ENCODE assay signal across 35 cellular contexts in genomic region chr16:4558026-4558425, GRCh38. TPM values are rescaled to one million over a fixed set of nuclear protein-coding genes. Genes with fewer than 3 reads are reported as not detected.
"Had no signal": no experiment of that assay in that cellular context is flagged by ENCODE, and none has a peak within 500 bp of the region (broad histone marks: within the 10 kb centered on the region; RNA-seq: fewer than 3 reads in every experiment).

No MANE protein-coding gene starts in this region.

- H3K27me3 ChIP-seq: adrenal gland, Peyer's patch had no signal

- H3K27ac Mint-ChIP-seq: activated B cell treated with CpG ODN at 0.5 μM for 24 hours; activated CD4-positive, alpha-beta memory T cell treated with anti-CD3 and anti-CD28 coated beads for 36 hours; activated naive CD4-positive, alpha-beta T cell treated with anti-CD3 and anti-CD28 coated beads for 36 hours; activated naive CD4-positive, alpha-beta T cell treated with anti-CD3 and anti-CD28 coated beads, Interleukin-2, amount 50 U/mL, for 72 hours; activated T-helper 1 cell treated with anti-CD3 and anti-CD28 coated beads, Interleukin-12 subunit alpha, Interleukin-12 subunit beta, Interleukin-2, Interleukin-4 antibody, amounts not matched to agents 30 ng/mL and 10 ng/mL and 1 ng/mL, durations not matched to agents 14 hours and 24 hours and 36 hours had no signal

- DNase-seq: activated B cell treated with CpG ODN at 0.5 μM for 24 hours; activated CD4-positive, alpha-beta memory T cell treated with anti-CD3 and anti-CD28 coated beads for 36 hours; activated CD4-positive, alpha-beta T cell treated with anti-CD3 and anti-CD28 coated beads for 4 hours; activated CD4-positive, alpha-beta T cell treated with anti-CD3 and anti-CD28 coated beads, Interleukin-2, amount 50 U/mL, for 1 hour; activated CD4-positive, CD25-positive, alpha-beta regulatory T cell treated with anti-CD3 and anti-CD28 coated beads, Interleukin-2, amount 50 U/mL, for 72 hours; activated CD8-positive, alpha-beta memory T cell treated with anti-CD3 and anti-CD28 coated beads, Interleukin-2, amount 50 U/mL, for 4 hours; activated gamma-delta T cell treated with Interleukin-2 at 50 U/mL for 16 hours; activated naive CD4-positive, alpha-beta T cell treated with anti-CD3 and anti-CD28 coated beads for 36 hours; activated T-cell treated with anti-CD3 and anti-CD28 coated beads for 4 hours; activated T-cell treated with anti-CD3 and anti-CD28 coated beads, Interleukin-2, amount 50 U/mL, for 4 hours; adrenal gland; caudate nucleus; cerebellar nuclear complex; NCI-H1105; NCI-H1417 treated with DMSO at 0.1 percent for 48 hours; NCI-H187 treated with DMSO at 0.1 percent for 48 hours; NCI-H2081 treated with DMSO at 0.1 percent for 48 hours; NCI-H226; NCI-H446 treated with DMSO at 0.1 percent for 48 hours; NCI-H524; NCI-H69; NCI-H82; Peyer's patch; RPMI8226; SIG-M5; SW 1271; T-helper 1 cell; T-helper 2 cell; T-helper 9 cell had no signal

- H3K4me3 ChIP-seq: adrenal gland, Peyer's patch had no signal

- H3K4me1 ChIP-seq: adrenal gland, Peyer's patch had no signal

- ATAC-seq: activated naive CD4-positive, alpha-beta T cell treated with anti-CD3 and anti-CD28 coated beads, Interleukin-2, amount 50 U/mL, for 72 hours; activated T-cell treated with anti-CD3 and anti-CD28 coated beads, Interleukin-2, amount 50 U/mL, for 4 hours had no signal

- H3K9me3 ChIP-seq: adrenal gland, Peyer's patch had no signal

- H3K4me1 Mint-ChIP-seq: activated B cell treated with CpG ODN at 0.5 μM for 24 hours had no signal

- H3K27me3 Mint-ChIP-seq: activated CD4-positive, alpha-beta memory T cell treated with anti-CD3 and anti-CD28 coated beads for 36 hours; brain had no signal

- H3K36me3 Mint-ChIP-seq: activated CD4-positive, alpha-beta memory T cell treated with anti-CD3 and anti-CD28 coated beads for 36 hours; activated naive CD4-positive, alpha-beta T cell treated with anti-CD3 and anti-CD28 coated beads, Interleukin-2, amount 50 U/mL, for 72 hours; brain had no signal

- H3K4me3 Mint-ChIP-seq: activated B cell treated with CpG ODN at 0.5 μM for 24 hours; activated CD4-positive, alpha-beta memory T cell treated with anti-CD3 and anti-CD28 coated beads for 36 hours; activated naive CD4-positive, alpha-beta T cell treated with anti-CD3 and anti-CD28 coated beads for 36 hours; activated T-cell treated with anti-CD3 and anti-CD28 coated beads, Interleukin-2, amount 50 U/mL, for 4 hours; activated T-helper 1 cell treated with anti-CD3 and anti-CD28 coated beads, Interleukin-12 subunit alpha, Interleukin-12 subunit beta, Interleukin-2, Interleukin-4 antibody, amounts not matched to agents 30 ng/mL and 10 ng/mL and 1 ng/mL, durations not matched to agents 14 hours and 24 hours and 36 hours; brain had no signal

- H3K27ac ChIP-seq: adrenal gland, Peyer's patch, VCaP had no signal

- H3K36me3 ChIP-seq: adrenal gland, Peyer's patch had no signal

- H3K9me3 Mint-ChIP-seq: activated B cell treated with CpG ODN at 0.5 μM for 24 hours; activated CD4-positive, alpha-beta memory T cell treated with anti-CD3 and anti-CD28 coated beads for 36 hours; activated naive CD4-positive, alpha-beta T cell treated with anti-CD3 and anti-CD28 coated beads for 36 hours; activated naive CD4-positive, alpha-beta T cell treated with anti-CD3 and anti-CD28 coated beads, Interleukin-2, amount 50 U/mL, for 72 hours; activated T-cell treated with anti-CD3 and anti-CD28 coated beads, Interleukin-2, amount 50 U/mL, for 4 hours; activated T-helper 1 cell treated with anti-CD3 and anti-CD28 coated beads, Interleukin-12 subunit alpha, Interleukin-12 subunit beta, Interleukin-2, Interleukin-4 antibody, amounts not matched to agents 30 ng/mL and 10 ng/mL and 1 ng/mL, durations not matched to agents 14 hours and 24 hours and 36 hours; brain had no signal

RNA-seq across cellular contexts. Expression of gene C16orf96, which starts 1.9 kb away (rescaled TPM):
- total RNA-seq: activated T-helper 1 cell treated with anti-CD3 and anti-CD28 coated beads, Interleukin-12 subunit alpha, Interleukin-12 subunit beta, Interleukin-2, Interleukin-4 antibody, amounts not matched to agents 30 ng/mL and 10 ng/mL and 1 ng/mL, durations not matched to agents 14 hours and 24 hours and 36 hours; bronchial epithelial cell; MCF 10A; Peyer's patch had no signal
